Comparison of ENCODE assay signal across 34 cellular contexts in the genomic region with DNA sequence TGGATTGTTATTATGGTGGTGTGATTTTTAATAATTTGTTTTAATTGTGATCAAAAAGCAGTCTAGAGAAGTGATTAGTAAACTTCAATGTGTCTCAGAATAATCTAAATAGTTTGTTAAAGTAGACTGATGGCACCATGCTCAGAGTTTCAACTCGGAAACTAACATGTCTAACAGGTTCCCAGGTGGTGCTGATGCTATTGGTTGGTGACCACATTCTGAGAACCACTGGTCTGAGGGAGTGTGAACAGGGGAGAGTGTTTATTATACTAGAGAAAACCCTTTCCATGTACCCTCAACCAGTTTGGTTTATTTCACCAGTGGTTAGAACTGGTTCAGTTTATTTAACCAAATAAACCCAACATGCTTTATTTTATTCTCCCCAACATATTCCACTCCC.
"Had no signal": no experiment of that assay in that cellular context is flagged by ENCODE, and none has a peak within 500 bp of the region (broad histone marks: within the 10 kb centered on the region; RNA-seq: fewer than 3 reads in every experiment).

No MANE protein-coding gene starts in this region.

- H3K4me2 ChIP-seq: KMS-11 had no signal

- DNase-seq: Karpas-422, Kasumi-1, KG1, MG63, MV-4-11, NCI-H1048, NCI-H1092, NCI-H1092 treated with DMSO at 0.1 percent for 48 hours, NCI-H1105, NCI-H1105 treated with DMSO at 0.1 percent for 48 hours, NCI-H1417, NCI-H1417 treated with DMSO at 0.1 percent for 48 hours, NCI-H1436, NCI-H1436 treated with DMSO at 0.1 percent for 48 hours, NCI-H146, NCI-H1694, NCI-H1694 treated with DMSO at 0.1 percent for 48 hours, NCI-H187, NCI-H187 treated with DMSO at 0.1 percent for 48 hours, NCI-H1930, NCI-H2029, NCI-H2029 treated with DMSO at 0.1 percent for 48 hours, NCI-H2081, NCI-H2081 treated with DMSO at 0.1 percent for 48 hours, NCI-H2107, NCI-H2171, NCI-H2171 treated with DMSO at 0.1 percent for 48 hours, NCI-H2227 treated with DMSO at 0.1 percent for 48 hours, NCI-H226, NCI-H345, NCI-H446, NCI-H446 treated with DMSO at 0.1 percent for 48 hours, NCI-H510A had no signal

- H3K27me3 ChIP-seq: MG63 had no signal

- H3K36me3 ChIP-seq: MG63 had no signal

- H3K9me3 ChIP-seq: MG63 had no signal

- H3K27ac ChIP-seq: KMS-11 had no signal

- H3K9ac ChIP-seq: KMS-11 had no signal

- H3K4me3 ChIP-seq: MG63 had no signal
